ENCODE assay signal across 8 cellular contexts in genomic region chr2:42117923-42118758, GRCh38. TPM values are rescaled to one million over a fixed set of nuclear protein-coding genes. Genes with fewer than 3 reads are reported as not detected.
DNase-seq lines count a peak whose midpoint lies in the region; ATAC-seq, FAIRE-seq and TF ChIP-seq lines count a peak whose summit lies in the region.

No MANE protein-coding gene starts in this region.

- H3K27ac Mint-ChIP-seq in Calu3 (ENCODE audit: unreplicated experiment) (peak overlapping the region; percentile 8), type B pancreatic cell (peak overlapping the region; percentile 49)
- H3K27ac Mint-ChIP-seq in activated CD4-positive, alpha-beta memory T cell treated with anti-CD3 and anti-CD28 coated beads for 36 hours: peak overlapping the region; percentile 74

- H3K27ac ChIP-seq in keratinocyte (ENCODE audit: control insufficient read depth, insufficient read depth, low read length): no peak overlapping the region

- no peaks in the 10 kb centered on the region for H3K79me2 ChIP-seq in keratinocyte (ENCODE audit: control insufficient read depth, insufficient read depth, low read length)

- no peaks in the 10 kb centered on the region for H3K27me3 ChIP-seq in keratinocyte (ENCODE audit: control insufficient read depth, extremely low read depth, insufficient read depth, low read length)

- H3K9me3 Mint-ChIP-seq in Calu3 (ENCODE audit: low read depth, unreplicated experiment): peaks cover 2% of the 10 kb centered on the region
- peaks cover 11% of the 10 kb centered on the region for H3K9me3 Mint-ChIP-seq in activated CD4-positive, alpha-beta memory T cell treated with anti-CD3 and anti-CD28 coated beads for 36 hours
- H3K9me3 Mint-ChIP-seq in type B pancreatic cell: no peaks in the 10 kb centered on the region

- ATAC-seq in GM21367 (IDR thresholded peaks at IDR 0.05; ENCODE audit: unreplicated experiment) (peak; percentile 96), HG03558 (IDR thresholded peaks at IDR 0.05; ENCODE audit: extremely low read depth, unreplicated experiment) (peak; percentile 90)

- no peaks in the 10 kb centered on the region for H3K36me3 ChIP-seq in keratinocyte (ENCODE audit: control insufficient read depth in 2 of 2, extremely low read depth in 1 of 2, insufficient read depth in 2 of 2, low read length in 2 of 2)

- no peaks in the 10 kb centered on the region for H4K20me1 ChIP-seq in keratinocyte (ENCODE audit: control insufficient read depth, extremely low read depth, insufficient read depth, low read length)

- H3K4me3 Mint-ChIP-seq in Calu3 (ENCODE audit: low read depth, unreplicated experiment) (no peak overlapping the region), type B pancreatic cell (no peak overlapping the region)
- no peak overlapping the region for H3K4me3 Mint-ChIP-seq in activated CD4-positive, alpha-beta memory T cell treated with anti-CD3 and anti-CD28 coated beads for 36 hours

- H3K4me2 ChIP-seq in keratinocyte (ENCODE audit: control insufficient read depth, extremely low read depth, insufficient read depth, low read depth, low read length): no peak overlapping the region

- H3K9me3 ChIP-seq in keratinocyte (ENCODE audit: control insufficient read depth, low read depth, low read length): no peaks in the 10 kb centered on the region

- POLR2A ChIA-PET in activated CD4-positive, alpha-beta memory T cell treated with anti-CD3 and anti-CD28 coated beads for 36 hours (lab: Charles Lee): interaction anchor here (1.8 kb wide), 1 partner anchor 12 kb away, joined by 4 read pairs; no protein-coding TSS in a partner anchor

- TF ChIP-seq CTCF in Calu3 (IDR thresholded peaks at IDR 0.05; ENCODE audit: unreplicated experiment) (no peak), keratinocyte (optimal IDR thresholded peaks at IDR 0.05 in 1 of 3, IDR thresholded peaks at IDR 0.05 in 1 of 3, conservative IDR thresholded peaks at IDR 0.05 in 1 of 3; ENCODE audit: extremely low read depth in 1 of 3, insufficient read depth in 2 of 3, low read length in 3 of 3) (no peak), type B pancreatic cell (conservative IDR thresholded peaks at IDR 0.05) (no peak)

- CTCF ChIA-PET in Calu3 (lab: Charles Lee): interaction anchor here (0.9 to 1.1 kb wide), 2 partner anchors 11 to 26 kb away, joined by 3 to 4 read pairs; no protein-coding TSS in a partner anchor
- CTCF ChIA-PET in activated CD4-positive, alpha-beta memory T cell treated with anti-CD3 and anti-CD28 coated beads for 36 hours (lab: Charles Lee): interaction anchor here (1.1 to 1.4 kb wide), 2 partner anchors 13 to 15 kb away, joined by 4 to 5 read pairs; no protein-coding TSS in a partner anchor

- DNase-seq in Calu3: peak; percentile 29
- DNase-seq in activated CD4-positive, alpha-beta memory T cell treated with anti-CD3 and anti-CD28 coated beads for 36 hours: no peak
- no peak for DNase-seq in keratinocyte (ENCODE audit: low read depth, low spot score)
- no peak for DNase-seq in type B pancreatic cell (ENCODE audit: extremely low spot score, unreplicated experiment)
- DNase-seq in HuH-7.5 (ENCODE audit: low spot score): no peak
- DNase-seq in ureter (ENCODE audit: low spot score): no peak

- peaks cover 10% of the 10 kb centered on the region for H3K4me1 ChIP-seq in keratinocyte (ENCODE audit: control insufficient read depth, extremely low read depth, insufficient read depth, low read length)

- BruUV-seq in Calu3 (replicated peaks; lab: Mats Ljungman, UMichigan): no TSS peak

- H3K36me3 Mint-ChIP-seq in Calu3 (ENCODE audit: insufficient read depth, unreplicated experiment) (no peaks in the 10 kb centered on the region), type B pancreatic cell (no peaks in the 10 kb centered on the region)
- H3K36me3 Mint-ChIP-seq in activated CD4-positive, alpha-beta memory T cell treated with anti-CD3 and anti-CD28 coated beads for 36 hours: peaks cover 7% of the 10 kb centered on the region

- H3K27me3 Mint-ChIP-seq in Calu3 (ENCODE audit: unreplicated experiment) (no peaks in the 10 kb centered on the region), type B pancreatic cell (peaks cover 3% of the 10 kb centered on the region)
- no peaks in the 10 kb centered on the region for H3K27me3 Mint-ChIP-seq in activated CD4-positive, alpha-beta memory T cell treated with anti-CD3 and anti-CD28 coated beads for 36 hours

- FAIRE-seq in keratinocyte (lab: Jason Lieb, UNC): peak; percentile 51

- no peak overlapping the region for H3K9ac ChIP-seq in keratinocyte (ENCODE audit: control insufficient read depth, extremely low read depth, insufficient read depth, low read length)

- intact Hi-C loops in Calu3 (cut with micrococcal nuclease; ENCODE audit: unreplicated experiment): loop anchor here (5.0 kb wide), 1 partner anchor 79 kb away; no protein-coding TSS in a partner anchor
- intact Hi-C loops in activated CD4-positive, alpha-beta memory T cell treated with anti-CD3 and anti-CD28 coated beads for 36 hours (cut with micrococcal nuclease): loop anchor here (2.0 kb wide), 1 partner anchor 15 kb away; no protein-coding TSS in a partner anchor

- no peak overlapping the region for H3K4me3 ChIP-seq in keratinocyte (ENCODE audit: control insufficient read depth in 2 of 3, extremely low read depth in 1 of 3, insufficient read depth in 2 of 3, low read depth in 1 of 3, low read length in 3 of 3)

- no peak overlapping the region for H2AFZ ChIP-seq in keratinocyte (ENCODE audit: control insufficient read depth, low read length)

- peaks cover 23% of the 10 kb centered on the region for H3K4me1 Mint-ChIP-seq in Calu3 (ENCODE audit: low read depth, unreplicated experiment)
- H3K4me1 Mint-ChIP-seq in activated CD4-positive, alpha-beta memory T cell treated with anti-CD3 and anti-CD28 coated beads for 36 hours (ENCODE audit: low read depth): peaks cover 41% of the 10 kb centered on the region
- H3K4me1 Mint-ChIP-seq in type B pancreatic cell (ENCODE audit: unreplicated experiment): peaks cover 36% of the 10 kb centered on the region

- dilution Hi-C loops in keratinocyte (cut with MboI; ENCODE audit: extremely low pct_ligation_motif_present, low sequenced_read_pairs): no loop called here

- H3K9me1 ChIP-seq in keratinocyte (ENCODE audit: control insufficient read depth, extremely low read depth, insufficient read depth, low read length): no peaks in the 10 kb centered on the region

RNA-seq across cellular contexts. Expression of gene EML4, which starts 51.0 kb away (rescaled TPM):
- total RNA-seq in Calu3 (2022): 68.2 and 89.6 TPM in 2 replicates
- 10 to 100 TPM; 67.4 to 69.8 TPM for total RNA-seq in activated CD4-positive, alpha-beta memory T cell treated with anti-CD3 and anti-CD28 coated beads for 36 hours
- polyA plus RNA-seq in keratinocyte: 23.6 to 36.4 TPM (median 30.2 TPM) in 3 replicates
- polyA plus RNA-seq in keratinocyte (2011; ENCODE audit: low read depth): 19.6 TPM
- 15.2 and 25.0 TPM in 2 replicates for polyA plus RNA-seq in keratinocyte (2011; cell fraction: cytosol; rRNA removed)
- polyA plus RNA-seq in keratinocyte (2011; cell fraction: nucleus; rRNA removed): 29.7 and 37.8 TPM in 2 replicates
- polyA plus RNA-seq in keratinocyte (2012; ENCODE audit: low replicate concordance): 10.5 and 21.2 TPM in 2 replicates
- 23.4 to 66.9 TPM (median 41.5 TPM) in 3 replicates for polyA minus RNA-seq in keratinocyte
- polyA minus RNA-seq in keratinocyte (2011; cell fraction: cytosol; rRNA and poly(A)+ RNA removed): 22.6 TPM
- polyA minus RNA-seq in keratinocyte (2011; cell fraction: nucleus; rRNA and poly(A)+ RNA removed): 28.4 and 65.1 TPM in 2 replicates
- total RNA-seq in type B pancreatic cell (ENCODE audit: low replicate concordance): 93.6 and 117 TPM in 2 replicates
- 99.1 TPM for total RNA-seq in ureter

Comparison
In these comparisons a context has a peak if more than half of its experiments do, and no peak if none do; other contexts are left out.
1. H3K27ac Mint-ChIP-seq: peak in every context shown above with its lines; median percentile 74 in activated CD4-positive, alpha-beta memory T cell treated with anti-CD3 and anti-CD28 coated beads for 36 hours; 49 in type B pancreatic cell; 8 in Calu3.